ENCODE assay signal across 8 cellular contexts in genomic region chr11:100932474-100933100, GRCh38.
DNase-seq lines count a peak whose midpoint lies in the region; ATAC-seq and TF ChIP-seq lines count a peak whose summit lies in the region.

No MANE protein-coding gene starts in this region.

- intact Hi-C loops in CD4-positive, alpha-beta memory T cell (cut with micrococcal nuclease) = no loop called here

- CTCF ChIA-PET in AG04450 (lab: Charles Lee) = interaction anchor here (1.0 to 7.1 kb wide), 10 partner anchors 8 to 354 kb away, joined by 3 to 147 read pairs (median 4); no protein-coding TSS in a partner anchor
- CTCF ChIA-PET in CD4-positive, alpha-beta memory T cell (lab: Charles Lee; ENCODE audit: partially characterized antibody) = no interaction called here

- H3K27ac Mint-ChIP-seq in CD4-positive, alpha-beta memory T cell = no peak overlapping the region

- H3K27ac ChIP-seq in AG04450 (ENCODE audit: low read depth, low read length) = no peak overlapping the region
- no peak overlapping the region for H3K27ac ChIP-seq in VCaP
- H3K27ac ChIP-seq in CD4-positive, alpha-beta memory T cell (ENCODE audit: low read depth, low read length) = no peak overlapping the region

- H3K27me3 Mint-ChIP-seq in CD4-positive, alpha-beta memory T cell = no peaks in the 10 kb centered on the region

- H3K9me3 Mint-ChIP-seq in CD4-positive, alpha-beta memory T cell = peaks cover 0 to 3% (median 0%) of the 10 kb centered on the region in 8 donors

- no peaks in the 10 kb centered on the region for H3K9me3 ChIP-seq in AG04450 (ENCODE audit: control insufficient read depth, insufficient read depth, low read length)
- H3K9me3 ChIP-seq in CD4-positive, alpha-beta memory T cell (ENCODE audit: control insufficient read depth in 1 of 2, low read length in 2 of 2) = no peaks in the 10 kb centered on the region

- TF ChIP-seq CTCF in AG04450 (IDR thresholded peaks at IDR 0.05; ENCODE audit: low read depth, low read length) (peak; percentile 57), VCaP (conservative IDR thresholded peaks at IDR 0.05) (peak; percentile 78)

- H3K4me1 ChIP-seq in CD4-positive, alpha-beta memory T cell (ENCODE audit: insufficient read depth, low read length) = no peaks in the 10 kb centered on the region

- ATAC-seq in GM18861 (IDR thresholded peaks at IDR 0.05; ENCODE audit: unreplicated experiment) = peak; percentile 48

- no peak overlapping the region for H3K4me3 Mint-ChIP-seq in CD4-positive, alpha-beta memory T cell

- no peak overlapping the region for H3K4me3 ChIP-seq in AG04450 (ENCODE audit: low read depth, low read length)
- H3K4me3 ChIP-seq in CD4-positive, alpha-beta memory T cell (ENCODE audit: low read length in 2 of 2) = no peak overlapping the region

- POLR2A ChIA-PET in AG04450 (lab: Yijun Ruan, JAX) = no interaction called here
- POLR2A ChIA-PET in CD4-positive, alpha-beta memory T cell (lab: Charles Lee; ENCODE audit: partially characterized antibody) = no interaction called here

- no peaks in the 10 kb centered on the region for H3K36me3 ChIP-seq in CD4-positive, alpha-beta memory T cell (ENCODE audit: insufficient read depth, low read length)

- DNase-seq in AG04450 (ENCODE audit: low read depth, low spot score) = no peak
- DNase-seq in LHCN-M2 (ENCODE audit: low read depth) = peak; percentile 47
- peak; percentile 37 for DNase-seq in kidney glomerular epithelial cell (lab: John Stamatoyannopoulos, UW)
- DNase-seq in T-helper 1 cell = no peak
- DNase-seq in stimulated activated CD4-positive, alpha-beta T cell treated with anti-CD3 and anti-CD28 coated beads, Interleukin-12 subunit alpha, Interleukin-12 subunit beta, amount 100 ng/mL, for 4 hours = no peak
- DNase-seq in CD4-positive, alpha-beta memory T cell = no peak

- no peaks in the 10 kb centered on the region for H3K27me3 ChIP-seq in AG04450 (ENCODE audit: control insufficient read depth, insufficient read depth, low read length)
- H3K27me3 ChIP-seq in CD4-positive, alpha-beta memory T cell (ENCODE audit: insufficient read depth, low read length) = no peaks in the 10 kb centered on the region

- no peaks in the 10 kb centered on the region for H3K4me1 Mint-ChIP-seq in CD4-positive, alpha-beta memory T cell

- H3K36me3 Mint-ChIP-seq in CD4-positive, alpha-beta memory T cell = no peaks in the 10 kb centered on the region

Comparison
In these comparisons a context has a peak if more than half of its experiments do, and no peak if none do; other contexts are left out.
1. DNase-seq: peak in LHCN-M2 (single experiment) and kidney glomerular epithelial cell (single experiment); none in AG04450 (single experiment), T-helper 1 cell (0 of 5), stimulated activated CD4-positive, alpha-beta T cell treated with anti-CD3 and anti-CD28 coated beads, Interleukin-12 subunit alpha, Interleukin-12 subunit beta, amount 100 ng/mL, for 4 hours (single experiment) and CD4-positive, alpha-beta memory T cell (0 of 5).